Comparison of ENCODE assay signal across 23 cellular contexts in genomic region chr13:110971486-110971885, GRCh38. TPM values are rescaled to one million over a fixed set of nuclear protein-coding genes. Genes with fewer than 3 reads are reported as not detected.
A peak's percentile ranks its signal among the peaks of the same experiment; 100 is the strongest.
DNase-seq lines count a peak whose midpoint lies in the region; ATAC-seq, FAIRE-seq and TF ChIP-seq lines count a peak whose summit lies in the region.
"Had no signal": no experiment of that assay in that cellular context is flagged by ENCODE, and none has a peak within 500 bp of the region (broad histone marks: within the 10 kb centered on the region; RNA-seq: fewer than 3 reads in every experiment).

No MANE protein-coding gene starts in this region.

- ATAC-seq in left lung: peak; percentile 29
- ATAC-seq in HG03469 (IDR thresholded peaks at IDR 0.05; ENCODE audit: unreplicated experiment): no peak
- ATAC-seq in GM18511 (IDR thresholded peaks at IDR 0.05; ENCODE audit: unreplicated experiment): no peak
- ATAC-seq: A549, GM12878 had no signal

- BruUV-seq in MCF 10A (replicated peaks; lab: Mats Ljungman, UMichigan): no TSS peak

- TF ChIP-seq CTCF in MCF 10A (IDR thresholded peaks at IDR 0.05; ENCODE audit: unreplicated experiment): no peak
- TF ChIP-seq CTCF in breast epithelium (IDR thresholded peaks at IDR 0.05): no peak
- no peak for TF ChIP-seq CTCF in left lung (IDR thresholded peaks at IDR 0.05)

- H3K9me3 Mint-ChIP-seq in MCF 10A (ENCODE audit: unreplicated experiment): peaks cover 6% of the 10 kb centered on the region

- no peaks in the 10 kb centered on the region for H3K36me3 ChIP-seq in breast epithelium
- no peaks in the 10 kb centered on the region for H3K36me3 ChIP-seq in left lung

- H3K4me1 Mint-ChIP-seq in MCF 10A (ENCODE audit: insufficient read depth, unreplicated experiment): peaks cover 6% of the 10 kb centered on the region
- H3K4me1 Mint-ChIP-seq: B cell, IgD-negative memory B cell had no signal

- no peak for FAIRE-seq in RCC 7860 (lab: Jason Lieb, UNC)
- FAIRE-seq: A549, D721Med, GM12878 had no signal

- H3K27ac ChIP-seq in breast epithelium: no peak overlapping the region
- H3K27ac ChIP-seq in left lung: no peak overlapping the region
- H3K27ac ChIP-seq: A549 had no signal

- POLR2A ChIA-PET in MCF 10A (lab: Yijun Ruan, JAX): no interaction called here

- H3K9me3 ChIP-seq in breast epithelium: peaks cover 0 to 5% of the 10 kb centered on the region in 2 donors
- peaks cover 0 to 7% of the 10 kb centered on the region in 2 donors for H3K9me3 ChIP-seq in left lung
- H3K9me3 ChIP-seq: A549 had no signal

- no peak overlapping the region for H3K4me3 Mint-ChIP-seq in MCF 10A (ENCODE audit: unreplicated experiment)
- H3K4me3 Mint-ChIP-seq: B cell, IgD-negative memory B cell had no signal

- H3K4me3 ChIP-seq in breast epithelium: no peak overlapping the region
- H3K4me3 ChIP-seq in left lung: no peak overlapping the region
- H3K4me3 ChIP-seq: A549, GM12878 had no signal

- no peaks in the 10 kb centered on the region for H3K36me3 Mint-ChIP-seq in MCF 10A (ENCODE audit: insufficient read depth, unreplicated experiment)
- H3K36me3 Mint-ChIP-seq: IgD-negative memory B cell had no signal

- no peak overlapping the region for H3K27ac Mint-ChIP-seq in MCF 10A (ENCODE audit: low read depth, unreplicated experiment)
- H3K27ac Mint-ChIP-seq: B cell, IgD-negative memory B cell had no signal

- H3K27me3 ChIP-seq in breast epithelium (no peaks in the 10 kb centered on the region), left lung (no peaks in the 10 kb centered on the region)

- CTCF ChIA-PET in MCF 10A (lab: Yijun Ruan, JAX): no interaction called here

- no peak for TF ChIP-seq POLR2A in breast epithelium (IDR thresholded peaks at IDR 0.05)

- DNase-seq in MCF 10A (ENCODE audit: unreplicated experiment) (peak; percentile 3), breast epithelium (ENCODE audit: low spot score in 2 of 2) (no peak), RCC 7860 (ENCODE audit: low spot score) (peak; percentile 22), left lung (no peak), hepatic stellate cell (ENCODE audit: low spot score) (no peak)
- DNase-seq: DMS79, H7, Karpas-422, MM.1S, NCI-H1048, NCI-H1436, NCI-H187 treated with DMSO at 0.1 percent for 48 hours, NCI-H2227 treated with DMSO at 0.1 percent for 48 hours, NCI-H510A, OCI-M1, Right ventricle myocardium superior had no signal

- H3K27me3 Mint-ChIP-seq in MCF 10A (ENCODE audit: insufficient read depth, unreplicated experiment): no peaks in the 10 kb centered on the region
- H3K27me3 Mint-ChIP-seq: IgD-negative memory B cell had no signal

- H3K4me1 ChIP-seq in breast epithelium (no peaks in the 10 kb centered on the region), left lung (no peaks in the 10 kb centered on the region)
- H3K4me1 ChIP-seq: A549 had no signal

- intact Hi-C loops in MCF 10A (cut with micrococcal nuclease): no loop called here
- intact Hi-C loops in breast epithelium (cut with DNase I; ENCODE audit: low total_unique reads): no loop called here
- intact Hi-C loops in left lung (cut with DNase I): no loop called here

RNA-seq across cellular contexts. Expression of gene ANKRD10, which starts 56.6 kb away (rescaled TPM):
- total RNA-seq in MCF 10A (2022): 61.7 and 76.0 TPM in 2 replicates
- 100 to 1,000 TPM; 133 to 206 (median 193) TPM for total RNA-seq in breast epithelium
- total RNA-seq in left lung: 100 to 1,000 TPM; 101 to 110 TPM

Comparison
In these comparisons a context has a peak if more than half of its experiments do, and no peak if none do; other contexts are left out.
1. DNase-seq: peak in MCF 10A (single experiment) and RCC 7860 (single experiment); none in breast epithelium (0 of 2), left lung (0 of 2) and hepatic stellate cell (single experiment).